ENCODE assay signal across 13 cellular contexts in the genomic region with DNA sequence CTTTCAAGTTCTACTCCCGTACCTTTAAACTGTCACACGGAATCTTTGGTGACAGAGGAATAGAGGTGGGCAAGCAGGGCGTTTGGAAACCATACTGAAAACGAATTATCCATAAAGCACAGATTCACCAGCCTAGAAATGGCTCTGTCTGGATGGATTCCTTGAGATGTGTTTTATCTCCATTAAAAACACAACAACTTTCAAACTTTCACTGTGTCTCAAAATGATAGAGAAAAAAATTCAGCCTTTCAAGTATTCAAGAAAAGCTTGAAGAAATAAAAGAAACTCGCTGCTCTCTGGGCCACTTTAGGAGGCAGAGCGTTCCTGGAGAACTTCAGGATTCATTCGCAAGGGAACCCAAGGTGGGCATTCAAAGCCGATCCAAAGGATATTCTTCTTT. TPM values are rescaled to one million over a fixed set of nuclear protein-coding genes. Genes with fewer than 3 reads are reported as not detected.
DNase-seq lines count a peak whose midpoint lies in the region.
"Had no signal": no experiment of that assay in that cellular context is flagged by ENCODE, and none has a peak within 500 bp of the region (broad histone marks: within the 10 kb centered on the region; RNA-seq: fewer than 3 reads in every experiment).

No MANE protein-coding gene starts in this region.

- H3K9me3 ChIP-seq in iPS-18c (ENCODE audit: control insufficient read depth, insufficient read depth, low read length) = no peaks in the 10 kb centered on the region
- H3K9me3 ChIP-seq in skeletal muscle satellite cell (replicated peaks; ENCODE audit: low read length) = no peaks in the 10 kb centered on the region
- H3K9me3 ChIP-seq: pancreas had no signal

- no peaks in the 10 kb centered on the region for H3K4me1 ChIP-seq in skeletal muscle satellite cell (ENCODE audit: control insufficient read depth, insufficient read depth, low read length)
- H3K4me1 ChIP-seq: pancreas had no signal

- H3K36me3 ChIP-seq in skeletal muscle satellite cell (ENCODE audit: insufficient read depth, low read length) = no peaks in the 10 kb centered on the region
- H3K36me3 ChIP-seq: pancreas had no signal

- no peaks in the 10 kb centered on the region for H3K9me3 Mint-ChIP-seq in activated T-cell treated with anti-CD3 and anti-CD28 coated beads, Interleukin-2, amount 50 U/mL, for 24 hours
- no peaks in the 10 kb centered on the region for H3K9me3 Mint-ChIP-seq in activated naive CD8-positive, alpha-beta T cell treated with anti-CD3 and anti-CD28 coated beads for 36 hours

- peak overlapping the region; percentile 66 for H3K4me3 Mint-ChIP-seq in activated T-cell treated with anti-CD3 and anti-CD28 coated beads, Interleukin-2, amount 50 U/mL, for 24 hours
- H3K4me3 Mint-ChIP-seq in activated naive CD8-positive, alpha-beta T cell treated with anti-CD3 and anti-CD28 coated beads for 36 hours = peak overlapping the region; percentile 61

- H3K4me3 ChIP-seq in iPS-18c (ENCODE audit: insufficient read depth, low read depth, low read length) = peak overlapping the region; percentile 68
- no peak overlapping the region for H3K4me3 ChIP-seq in skeletal muscle satellite cell (ENCODE audit: low read length)
- H3K4me3 ChIP-seq: SK-N-MC had no signal

- no peak for DNase-seq in activated T-cell treated with anti-CD3 and anti-CD28 coated beads, Interleukin-2, amount 50 U/mL, for 24 hours
- DNase-seq in activated T-cell treated with anti-CD3 and anti-CD28 coated beads, Interleukin-2, amount 50 U/mL, for 48 hours = no peak
- DNase-seq in activated naive CD8-positive, alpha-beta T cell treated with anti-CD3 and anti-CD28 coated beads for 36 hours = no peak
- DNase-seq in DMS53 treated with DMSO at 0.1 percent for 48 hours (lab: John Stamatoyannopoulos, UW; ENCODE audit: unreplicated experiment) = no peak
- DNase-seq in hippocampal formation (lab: John Stamatoyannopoulos, UW) = no peak
- DNase-seq in Kasumi-1 (lab: John Stamatoyannopoulos, UW) = no peak
- DNase-seq: DMS79, islet precursor cell, NCI-H187 had no signal

- peaks cover 67% of the 10 kb centered on the region for H3K27me3 ChIP-seq in skeletal muscle satellite cell (ENCODE audit: control insufficient read depth, insufficient read depth, low read length)

- no peak overlapping the region for H3K27ac Mint-ChIP-seq in activated T-cell treated with anti-CD3 and anti-CD28 coated beads, Interleukin-2, amount 50 U/mL, for 24 hours
- H3K27ac Mint-ChIP-seq in activated naive CD8-positive, alpha-beta T cell treated with anti-CD3 and anti-CD28 coated beads for 36 hours = no peak overlapping the region

- H3K36me3 Mint-ChIP-seq in activated T-cell treated with anti-CD3 and anti-CD28 coated beads, Interleukin-2, amount 50 U/mL, for 24 hours (ENCODE audit: low read depth) = no peaks in the 10 kb centered on the region
- no peaks in the 10 kb centered on the region for H3K36me3 Mint-ChIP-seq in activated naive CD8-positive, alpha-beta T cell treated with anti-CD3 and anti-CD28 coated beads for 36 hours

- H3K4me1 Mint-ChIP-seq in activated T-cell treated with anti-CD3 and anti-CD28 coated beads, Interleukin-2, amount 50 U/mL, for 24 hours (ENCODE audit: low read depth) = peaks cover 38% of the 10 kb centered on the region
- H3K4me1 Mint-ChIP-seq in activated naive CD8-positive, alpha-beta T cell treated with anti-CD3 and anti-CD28 coated beads for 36 hours = peaks cover 19% of the 10 kb centered on the region

- no peak overlapping the region for H3K9ac ChIP-seq in skeletal muscle satellite cell (ENCODE audit: low read depth, low read length)

- peak overlapping the region; percentile 31 for H3K4me2 ChIP-seq in skeletal muscle satellite cell (ENCODE audit: low read length)

- H3K27me3 Mint-ChIP-seq in activated T-cell treated with anti-CD3 and anti-CD28 coated beads, Interleukin-2, amount 50 U/mL, for 24 hours = peaks cover 61% of the 10 kb centered on the region
- peaks cover 44% of the 10 kb centered on the region for H3K27me3 Mint-ChIP-seq in activated naive CD8-positive, alpha-beta T cell treated with anti-CD3 and anti-CD28 coated beads for 36 hours

RNA-seq across cellular contexts. Expression of gene THBS4, which starts 0.6 kb away (rescaled TPM):
- under 1 TPM; 0.41 to 0.76 TPM for total RNA-seq in activated naive CD8-positive, alpha-beta T cell treated with anti-CD3 and anti-CD28 coated beads for 36 hours
- total RNA-seq in skeletal muscle satellite cell (2012; rRNA removed) = 0.44 and 1.8 TPM in 2 replicates

RNA-seq across cellular contexts. Expression of gene MTX3, which starts 43.5 kb away (rescaled TPM):
- 10 to 100 TPM; 15.6 to 16.2 TPM for total RNA-seq in activated naive CD8-positive, alpha-beta T cell treated with anti-CD3 and anti-CD28 coated beads for 36 hours
- total RNA-seq in skeletal muscle satellite cell (2012; rRNA removed) = 11.6 and 14.2 TPM in 2 replicates
